Comparison of ENCODE assay signal across 8 cellular contexts in the genomic region with DNA sequence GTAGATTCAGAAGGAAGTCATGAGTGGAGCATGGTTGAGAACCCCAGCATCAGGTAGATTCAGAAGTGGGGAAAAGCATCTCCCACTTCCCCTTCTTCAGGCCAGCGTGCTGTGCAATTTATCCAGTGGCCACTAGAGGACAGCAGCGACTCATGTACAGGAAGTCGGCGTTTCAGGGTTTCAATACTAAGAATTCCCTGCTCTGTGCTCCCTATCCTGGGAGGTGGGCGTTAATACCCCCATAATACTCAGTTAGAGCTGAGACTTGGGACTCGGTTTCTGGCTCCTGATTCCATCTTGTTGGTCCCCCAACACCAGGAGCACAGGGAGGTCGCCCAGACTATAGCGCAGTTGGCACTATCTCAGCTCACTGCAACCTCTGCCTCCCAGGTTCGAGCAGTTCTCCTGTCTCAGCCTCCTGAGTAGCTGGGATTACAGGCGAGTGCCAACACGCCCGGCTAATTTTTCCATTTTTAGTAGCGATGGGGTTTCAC.
DNase-seq lines count a peak whose midpoint lies in the region; ATAC-seq and TF ChIP-seq lines count a peak whose summit lies in the region.

No MANE protein-coding gene starts in this region.

- H2AK5ac ChIP-seq in trophoblast cell (ENCODE audit: low read length) = no peak overlapping the region

- H3K36me3 ChIP-seq in gastroesophageal sphincter (peaks cover 0 to 10% of the 10 kb centered on the region in 2 donors), trophoblast cell (ENCODE audit: control insufficient read depth in 1 of 2, insufficient read depth in 2 of 2, low read length in 2 of 2) (no peaks in the 10 kb centered on the region), upper lobe of right lung (no peaks in the 10 kb centered on the region)

- H3K4me3 ChIP-seq in gastroesophageal sphincter (no peak overlapping the region), trophoblast cell (ENCODE audit: low read depth, low read length) (no peak overlapping the region), upper lobe of right lung (no peak overlapping the region)

- no peak overlapping the region for H2AFZ ChIP-seq in trophoblast cell (ENCODE audit: insufficient read depth, low read length, poor library complexity)

- TF ChIP-seq CTCF in RWPE1 (conservative IDR thresholded peaks at IDR 0.05; ENCODE audit: low read depth) = peak; percentile 100
- peak; percentile 93 to 98 (median 95) for TF ChIP-seq CTCF in gastroesophageal sphincter (IDR thresholded peaks at IDR 0.05)
- peak; percentile 98 for TF ChIP-seq CTCF in upper lobe of right lung (IDR thresholded peaks at IDR 0.05)

- H2BK120ac ChIP-seq in trophoblast cell (ENCODE audit: insufficient read depth, low read length, poor library complexity) = no peak overlapping the region

- H2BK5ac ChIP-seq in trophoblast cell (ENCODE audit: low read depth, low read length, poor library complexity) = no peak overlapping the region

- H3K9me3 Mint-ChIP-seq in activated T-helper 17 cell treated with anti-CD3 and anti-CD28 coated beads, Interleukin-2, amount 50 U/mL, for 72 hours = no peaks in the 10 kb centered on the region

- peaks cover 0 to 5% (median 0%) of the 10 kb centered on the region in 3 donors for H3K4me1 ChIP-seq in gastroesophageal sphincter
- peaks cover 0 to 3% of the 10 kb centered on the region in 2 experiments for H3K4me1 ChIP-seq in trophoblast cell (ENCODE audit: control insufficient read depth in 1 of 2, insufficient read depth in 2 of 2, low read length in 2 of 2)
- H3K4me1 ChIP-seq in upper lobe of right lung = no peaks in the 10 kb centered on the region

- H3K36me3 Mint-ChIP-seq in activated T-helper 17 cell treated with anti-CD3 and anti-CD28 coated beads, Interleukin-2, amount 50 U/mL, for 72 hours (ENCODE audit: low read depth) = no peaks in the 10 kb centered on the region

- no peak overlapping the region for H3K9ac ChIP-seq in trophoblast cell (ENCODE audit: low read length)

- ATAC-seq in activated T-helper 17 cell treated with anti-CD3 and anti-CD28 coated beads, Interleukin-2, amount 50 U/mL, for 72 hours (replicated peaks) = peak; percentile 80
- peak; percentile 66 for ATAC-seq in gastroesophageal sphincter
- peak; percentile 93 for ATAC-seq in upper lobe of right lung

- H3K4me1 Mint-ChIP-seq in activated T-helper 17 cell treated with anti-CD3 and anti-CD28 coated beads, Interleukin-2, amount 50 U/mL, for 72 hours = no peaks in the 10 kb centered on the region

- H3K4me2 ChIP-seq in trophoblast cell (ENCODE audit: low read length) = no peak overlapping the region

- no peak overlapping the region for H4K91ac ChIP-seq in trophoblast cell (ENCODE audit: low read depth, low read length)

- H3K14ac ChIP-seq in trophoblast cell (ENCODE audit: low read length) = no peak overlapping the region

- peak; percentile 99 for TF ChIP-seq RAD21 in Ishikawa (IDR thresholded peaks at IDR 0.05; ENCODE audit: low read depth)

- H3K27ac Mint-ChIP-seq in activated T-helper 17 cell treated with anti-CD3 and anti-CD28 coated beads, Interleukin-2, amount 50 U/mL, for 72 hours = no peak overlapping the region

- no peak for TF ChIP-seq EP300 in Ishikawa (IDR thresholded peaks at IDR 0.05; ENCODE audit: borderline replicate concordance)
- no peak for TF ChIP-seq EP300 in gastroesophageal sphincter (IDR thresholded peaks at IDR 0.05)

- no peak overlapping the region for H4K8ac ChIP-seq in trophoblast cell (ENCODE audit: low read depth, low read length)

- no peak overlapping the region for H3K4me3 Mint-ChIP-seq in activated T-helper 17 cell treated with anti-CD3 and anti-CD28 coated beads, Interleukin-2, amount 50 U/mL, for 72 hours

- POLR2A ChIA-PET in RWPE1 (lab: Yijun Ruan, JAX; ENCODE audit: low non-redundant PET) = no interaction called here

- H3K79me1 ChIP-seq in trophoblast cell (ENCODE audit: low read length) = no peaks in the 10 kb centered on the region

- H3K79me2 ChIP-seq in trophoblast cell (ENCODE audit: control insufficient read depth, insufficient read depth, low read length, poor library complexity) = no peaks in the 10 kb centered on the region

- WGBS in gastroesophageal sphincter (ENCODE audit: low coverage in 1 of 2), 2 donors = 32% methylated on average over 12 of the region's 13 CpGs; no CpG with 5 or more reads in 1 of the 2 donors
- WGBS in trophoblast cell (ENCODE audit: extremely low coverage, insufficient coverage, insufficient read length) = no CpG with 5 or more reads among the region's 13 CpGs

- H3K27ac ChIP-seq in RWPE1 (no peak overlapping the region), gastroesophageal sphincter (no peak overlapping the region), trophoblast cell (ENCODE audit: low read depth, low read length) (no peak overlapping the region), upper lobe of right lung (no peak overlapping the region)

- no peak overlapping the region for H2BK12ac ChIP-seq in trophoblast cell (ENCODE audit: low read length)

- H3K9me3 ChIP-seq in gastroesophageal sphincter (no peaks in the 10 kb centered on the region), trophoblast cell (ENCODE audit: insufficient read depth, low read depth, low read length) (no peaks in the 10 kb centered on the region), upper lobe of right lung (no peaks in the 10 kb centered on the region)

- DNase-seq in SIG-M5 treated with dmso at 0.1 percent for 504 hours (lab: John Stamatoyannopoulos, UW; ENCODE audit: unreplicated experiment) (peak; percentile 76), SIG-M5 (lab: John Stamatoyannopoulos, UW) (no peak), RWPE1 (ENCODE audit: low spot score) (peak; percentile 19), trophoblast cell (peak; percentile 40 to 81), upper lobe of right lung (peak; percentile 77)

- no peak for TF ChIP-seq POLR2A in gastroesophageal sphincter (IDR thresholded peaks at IDR 0.05)

- no peak overlapping the region for H3K18ac ChIP-seq in trophoblast cell (ENCODE audit: low read length)

- intact Hi-C loops in upper lobe of right lung (cut with DNase I) = no loop called here

- H3K27me3 ChIP-seq in gastroesophageal sphincter (no peaks in the 10 kb centered on the region), trophoblast cell (ENCODE audit: insufficient read depth, low read length) (no peaks in the 10 kb centered on the region), upper lobe of right lung (no peaks in the 10 kb centered on the region)

- no peaks in the 10 kb centered on the region for H3K27me3 Mint-ChIP-seq in activated T-helper 17 cell treated with anti-CD3 and anti-CD28 coated beads, Interleukin-2, amount 50 U/mL, for 72 hours

- no peak overlapping the region for H4K12ac ChIP-seq in trophoblast cell (ENCODE audit: low read depth, low read length)

- CTCF ChIA-PET in RWPE1 (lab: Yijun Ruan, JAX) = interaction anchor here (0.6 to 3.5 kb wide), 13 partner anchors 8 to 314 kb away, joined by 3 to 24 read pairs (median 4); no protein-coding TSS in a partner anchor

- no peak overlapping the region for H3K4ac ChIP-seq in trophoblast cell (ENCODE audit: low read depth, low read length)

- no peak overlapping the region for H3K23ac ChIP-seq in trophoblast cell (ENCODE audit: low read length)

TF ChIP-seq in Ishikawa, 13 proteins besides CTCF, POLR2A, EP300 and RAD21:
- no peak for TF ChIP-seq TAF1 (IDR thresholded peaks at IDR 0.05; ENCODE audit: low read depth)
- TF ChIP-seq, protein P1, sequence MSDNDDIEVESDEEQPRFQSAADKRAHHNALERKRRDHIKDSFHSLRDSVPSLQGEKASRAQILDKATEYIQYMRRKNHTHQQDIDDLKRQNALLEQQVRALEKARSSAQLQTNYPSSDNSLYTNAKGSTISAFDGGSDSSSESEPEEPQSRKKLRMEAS (IDR thresholded peaks at IDR 0.05) = no peak
- no peak for TF ChIP-seq ZBTB7A (IDR thresholded peaks at IDR 0.05; ENCODE audit: low read depth)
- TF ChIP-seq TEAD4 (IDR thresholded peaks at IDR 0.05) = no peak
- TF ChIP-seq TCF12 (IDR thresholded peaks at IDR 0.05; ENCODE audit: low read depth) = no peak
- TF ChIP-seq EGR1 (IDR thresholded peaks at IDR 0.05) = no peak
- no peak for TF ChIP-seq YY1 (IDR thresholded peaks at IDR 0.05; ENCODE audit: low read depth)
- no peak for TF ChIP-seq NFIC (IDR thresholded peaks at IDR 0.05)
- TF ChIP-seq CEBPB (IDR thresholded peaks at IDR 0.05) = no peak
- no peak for TF ChIP-seq CREB1 (IDR thresholded peaks at IDR 0.05; ENCODE audit: low read depth)
- TF ChIP-seq, protein P2, sequence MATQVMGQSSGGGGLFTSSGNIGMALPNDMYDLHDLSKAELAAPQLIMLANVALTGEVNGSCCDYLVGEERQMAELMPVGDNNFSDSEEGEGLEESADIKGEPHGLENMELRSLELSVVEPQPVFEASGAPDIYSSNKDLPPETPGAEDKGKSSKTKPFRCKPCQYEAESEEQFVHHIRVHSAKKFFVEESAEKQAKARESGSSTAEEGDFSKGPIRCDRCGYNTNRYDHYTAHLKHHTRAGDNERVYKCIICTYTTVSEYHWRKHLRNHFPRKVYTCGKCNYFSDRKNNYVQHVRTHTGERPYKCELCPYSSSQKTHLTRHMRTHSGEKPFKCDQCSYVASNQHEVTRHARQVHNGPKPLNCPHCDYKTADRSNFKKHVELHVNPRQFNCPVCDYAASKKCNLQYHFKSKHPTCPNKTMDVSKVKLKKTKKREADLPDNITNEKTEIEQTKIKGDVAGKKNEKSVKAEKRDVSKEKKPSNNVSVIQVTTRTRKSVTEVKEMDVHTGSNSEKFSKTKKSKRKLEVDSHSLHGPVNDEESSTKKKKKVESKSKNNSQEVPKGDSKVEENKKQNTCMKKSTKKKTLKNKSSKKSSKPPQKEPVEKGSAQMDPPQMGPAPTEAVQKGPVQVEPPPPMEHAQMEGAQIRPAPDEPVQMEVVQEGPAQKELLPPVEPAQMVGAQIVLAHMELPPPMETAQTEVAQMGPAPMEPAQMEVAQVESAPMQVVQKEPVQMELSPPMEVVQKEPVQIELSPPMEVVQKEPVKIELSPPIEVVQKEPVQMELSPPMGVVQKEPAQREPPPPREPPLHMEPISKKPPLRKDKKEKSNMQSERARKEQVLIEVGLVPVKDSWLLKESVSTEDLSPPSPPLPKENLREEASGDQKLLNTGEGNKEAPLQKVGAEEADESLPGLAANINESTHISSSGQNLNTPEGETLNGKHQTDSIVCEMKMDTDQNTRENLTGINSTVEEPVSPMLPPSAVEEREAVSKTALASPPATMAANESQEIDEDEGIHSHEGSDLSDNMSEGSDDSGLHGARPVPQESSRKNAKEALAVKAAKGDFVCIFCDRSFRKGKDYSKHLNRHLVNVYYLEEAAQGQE (IDR thresholded peaks at IDR 0.05; ENCODE audit: low read depth) = no peak
- TF ChIP-seq, protein P3, sequence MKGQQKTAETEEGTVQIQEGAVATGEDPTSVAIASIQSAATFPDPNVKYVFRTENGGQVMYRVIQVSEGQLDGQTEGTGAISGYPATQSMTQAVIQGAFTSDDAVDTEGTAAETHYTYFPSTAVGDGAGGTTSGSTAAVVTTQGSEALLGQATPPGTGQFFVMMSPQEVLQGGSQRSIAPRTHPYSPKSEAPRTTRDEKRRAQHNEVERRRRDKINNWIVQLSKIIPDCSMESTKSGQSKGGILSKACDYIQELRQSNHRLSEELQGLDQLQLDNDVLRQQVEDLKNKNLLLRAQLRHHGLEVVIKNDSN (IDR thresholded peaks at IDR 0.05) = no peak
- TF ChIP-seq FOXM1 (IDR thresholded peaks at IDR 0.05; ENCODE audit: borderline replicate concordance, low read depth) = no peak
